In the genomic region with DNA sequence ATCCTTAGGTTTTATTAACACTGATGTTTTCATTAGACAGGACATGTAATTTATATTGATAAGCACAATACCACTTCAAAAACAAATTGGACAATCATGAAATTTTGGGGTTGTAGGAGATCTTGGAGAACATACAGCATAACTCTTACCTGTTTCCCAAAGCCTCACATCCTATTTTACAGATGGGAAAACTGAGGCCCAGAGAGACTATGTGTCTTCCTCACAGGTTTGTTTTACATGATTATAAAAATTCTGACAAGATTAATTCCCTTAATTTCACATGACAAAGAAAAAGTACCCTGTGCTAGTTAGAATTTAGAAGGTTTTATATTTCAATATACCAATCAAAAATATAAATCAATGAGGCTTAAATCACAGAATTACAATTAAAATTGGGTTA, we compare ENCODE assay signal across 30 cellular contexts.
"Had no signal": no experiment of that assay in that cellular context is flagged by ENCODE, and none has a peak within 500 bp of the region (broad histone marks: within the 10 kb centered on the region; RNA-seq: fewer than 3 reads in every experiment).

No MANE protein-coding gene starts in this region.

- H3K79me2 ChIP-seq: hepatocyte had no signal

- H3K27ac ChIP-seq: hepatocyte, left ventricle myocardium inferior, neural progenitor cell, neutrophil, ovary, prostate gland, sigmoid colon, thyroid gland, upper lobe of right lung had no signal

- H3K4me1 ChIP-seq: neural progenitor cell, prostate gland, sigmoid colon, thyroid gland, upper lobe of right lung had no signal

- H3K4me3 ChIP-seq: hepatocyte, left ventricle myocardium inferior, lung, neural progenitor cell, ovary, prostate gland, sigmoid colon, smooth muscle cell, thyroid gland, upper lobe of right lung had no signal

- H2AFZ ChIP-seq: hepatocyte, neural progenitor cell had no signal

- FAIRE-seq: urothelium cell line had no signal

- H3K4me2 ChIP-seq: hepatocyte, neural progenitor cell, smooth muscle cell had no signal

- ATAC-seq: natural killer cell; right cardiac atrium; stimulated activated memory B cell treated with anti-CD40 and anti-IgM and Interleukin-4, amounts not matched to agents 10 μg/mL and 1 μg/mL and 100 μg/mL, for 72 hours; stimulated activated naive CD8-positive, alpha-beta T cell treated with anti-CD3 and anti-CD28 coated beads, Interleukin-15, amount 100 ng/mL, for 72 hours; upper lobe of right lung had no signal

- H3K36me3 ChIP-seq: left ventricle myocardium inferior, neural progenitor cell, neutrophil, ovary, prostate gland, sigmoid colon, thyroid gland, upper lobe of right lung had no signal

- H3K9ac ChIP-seq: neural progenitor cell had no signal

- H3K27me3 ChIP-seq: hepatocyte, neural progenitor cell, neutrophil, ovary, sigmoid colon, thyroid gland, upper lobe of right lung had no signal

- H3K9me3 ChIP-seq: left ventricle myocardium inferior, neutrophil, ovary, prostate gland, sigmoid colon, thyroid gland, upper lobe of right lung had no signal

- DNase-seq: islet precursor cell; left ventricle myocardium inferior; mesendoderm; naive B cell; natural killer cell; nephron progenitor cell; occipital lobe; ovary; posterior cingulate gyrus; retina; right cardiac atrium; sigmoid colon; stimulated activated CD4-positive, alpha-beta T cell treated with anti-CD3 and anti-CD28 coated beads, Interleukin-1b, Interleukin-23, amount 100 ng/mL, for 48 hours; stimulated activated CD4-positive, alpha-beta T cell treated with anti-CD3 and anti-CD28 coated beads, Interleukin-2, amount 100 ng/mL, for 48 hours; stimulated activated CD4-positive, alpha-beta T cell treated with anti-CD3 and anti-CD28 coated beads, Interleukin-4, amount 100 ng/mL, for 4 hours; stimulated activated CD8-positive, alpha-beta memory T cell treated with anti-CD3 and anti-CD28 coated beads, Interleukin-4, amount 100 ng/mL, for 48 hours; stimulated activated naive CD4-positive, alpha-beta T cell treated with Interleukin-2 at 50 U/mL for 16 hours; stimulated activated naive CD8-positive, alpha-beta T cell treated with anti-CD3 and anti-CD28 coated beads, Interleukin-15, amount 100 ng/mL, for 72 hours; substantia nigra; thyroid gland; trophoblast cell; upper lobe of right lung had no signal
